In the genomic region with DNA sequence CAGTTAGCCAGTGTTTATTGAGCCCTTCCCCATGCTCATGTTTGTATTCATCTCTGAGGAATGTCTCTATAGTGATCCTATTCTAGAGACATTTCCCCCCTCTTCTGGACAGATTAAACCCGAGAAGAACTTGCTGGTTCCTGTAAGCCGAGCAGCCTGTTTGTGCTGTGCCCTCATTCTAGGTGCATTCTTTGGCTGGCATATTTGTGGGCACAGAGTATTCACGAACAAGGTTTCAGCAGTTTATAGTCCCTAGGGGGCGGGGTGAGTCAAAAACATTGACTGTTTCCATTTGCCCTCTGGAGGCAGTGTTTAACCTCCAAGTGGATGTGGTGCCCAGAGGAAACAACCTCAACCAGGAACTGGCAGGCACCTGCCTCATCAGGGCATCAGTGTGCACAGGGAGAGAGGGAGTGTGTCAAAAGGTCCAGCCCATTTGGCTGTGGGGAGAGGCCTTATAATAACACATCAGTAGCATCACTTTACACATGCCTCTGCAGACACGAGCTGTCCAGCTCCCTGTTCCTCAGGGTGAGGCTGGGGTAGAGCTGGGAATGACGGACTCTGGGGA, we compare ENCODE assay signal across 8 cellular contexts.
DNase-seq lines count a peak whose midpoint lies in the region; TF ChIP-seq lines count a peak whose summit lies in the region.

No MANE protein-coding gene starts in this region.

- H3K9me2 ChIP-seq in GM23248 (ENCODE audit: insufficient read depth), result no peaks in the 10 kb centered on the region

- CTCF ChIA-PET in activated CD4-positive, alpha-beta T cell treated with anti-CD3 and anti-CD28 coated beads, Interleukin-2, amount 10 ng/mL, durations not matched to agents 7 days and 5 days (lab: Charles Lee), result interaction anchor here (1.0 to 1.3 kb wide), 2 partner anchors 12 to 29 kb away, joined by 3 to 6 read pairs; no protein-coding TSS in a partner anchor

- 45% methylated on average over 6 of the region's 6 CpGs for WGBS in GM23248 (ENCODE audit: low coverage in 1 of 2, low lambda C conversion rate in 2 of 2, missing lambda C conversion rate in 2 of 2), 2 experiments

- H3K4me3 ChIP-seq in GM23248 (peak overlapping the region; percentile 24; the same call in 1 of the 2 replicates), fibroblast of villous mesenchyme (ENCODE audit: low read depth, low read length) (no peak overlapping the region)
- H3K4me3 ChIP-seq in effector memory CD4-positive, alpha-beta T cell (ENCODE audit: insufficient read depth, low read depth, low read length, poor library complexity, severe bottlenecking), result no peak overlapping the region

- H3K27me3 ChIP-seq in GM23248 (replicated peaks; ENCODE audit: insufficient read depth), result no peaks in the 10 kb centered on the region
- no peaks in the 10 kb centered on the region for H3K27me3 ChIP-seq in effector memory CD4-positive, alpha-beta T cell (replicated peaks; ENCODE audit: control insufficient read depth, insufficient read depth, low read length, poor library complexity, severe bottlenecking)

- peak; percentile 58 for TF ChIP-seq CTCF in fibroblast of villous mesenchyme (IDR thresholded peaks at IDR 0.05; ENCODE audit: insufficient read depth, low read depth, low read length)

- in situ Hi-C loops in GM23248 (cut with MboI), result no loop called here

- no peak overlapping the region for H3K4me3 Mint-ChIP-seq in activated CD4-positive, alpha-beta T cell treated with anti-CD3 and anti-CD28 coated beads, Interleukin-2, amount 10 ng/mL, durations not matched to agents 7 days and 5 days

- H4K20me1 ChIP-seq in GM23248 (ENCODE audit: insufficient read depth), result no peaks in the 10 kb centered on the region

- H3K79me2 ChIP-seq in GM23248 (ENCODE audit: insufficient read depth), result no peaks in the 10 kb centered on the region

- peak overlapping the region; percentile 23; the same call in 1 of the 2 replicates for H2AFZ ChIP-seq in GM23248

- POLR2A ChIA-PET in activated CD4-positive, alpha-beta T cell treated with anti-CD3 and anti-CD28 coated beads, Interleukin-2, amount 10 ng/mL, durations not matched to agents 7 days and 5 days (lab: Charles Lee), result no interaction called here

- no peaks in the 10 kb centered on the region for H3K9me3 Mint-ChIP-seq in activated CD4-positive, alpha-beta T cell treated with anti-CD3 and anti-CD28 coated beads, Interleukin-2, amount 10 ng/mL, durations not matched to agents 7 days and 5 days

- no peaks in the 10 kb centered on the region for H3K36me3 ChIP-seq in GM23248 (ENCODE audit: low read depth)
- no peaks in the 10 kb centered on the region for H3K36me3 ChIP-seq in effector memory CD4-positive, alpha-beta T cell (ENCODE audit: control insufficient read depth, insufficient read depth, low read length)

- H3K4me1 Mint-ChIP-seq in activated CD4-positive, alpha-beta T cell treated with anti-CD3 and anti-CD28 coated beads, Interleukin-2, amount 10 ng/mL, durations not matched to agents 7 days and 5 days, result no peaks in the 10 kb centered on the region

- H3K36me3 Mint-ChIP-seq in activated CD4-positive, alpha-beta T cell treated with anti-CD3 and anti-CD28 coated beads, Interleukin-2, amount 10 ng/mL, durations not matched to agents 7 days and 5 days (ENCODE audit: low read depth), result peaks cover 2% of the 10 kb centered on the region

- DNase-seq in activated CD4-positive, alpha-beta T cell treated with anti-CD3 and anti-CD28 coated beads, Interleukin-2, amount 10 ng/mL, durations not matched to agents 7 days and 5 days, result peak; percentile 12
- no peak for DNase-seq in activated CD4-positive, alpha-beta T cell treated with anti-CD3 and anti-CD28 coated beads, Interleukin-2, amount 50 U/mL, for 1 hour
- DNase-seq in GM23248 (peak; percentile 87), NAMALWA (ENCODE audit: low spot score) (peak; percentile 81), SW 1271 (lab: John Stamatoyannopoulos, UW) (peak; percentile 85), fibroblast of villous mesenchyme (ENCODE audit: low read depth) (peak; percentile 50)
- peak; percentile 25 for DNase-seq in stimulated activated CD8-positive, alpha-beta memory T cell treated with anti-CD3 and anti-CD28 coated beads, Interleukin-4, amount 100 ng/mL, for 48 hours
- no peak for DNase-seq in effector memory CD4-positive, alpha-beta T cell

- no peak overlapping the region for H3K9ac ChIP-seq in GM23248

- no peak overlapping the region for H3K27ac Mint-ChIP-seq in activated CD4-positive, alpha-beta T cell treated with anti-CD3 and anti-CD28 coated beads, Interleukin-2, amount 10 ng/mL, durations not matched to agents 7 days and 5 days

- H3K4me1 ChIP-seq in GM23248 (ENCODE audit: insufficient read depth), result peaks cover 32% of the 10 kb centered on the region
- H3K4me1 ChIP-seq in effector memory CD4-positive, alpha-beta T cell (ENCODE audit: control insufficient read depth, insufficient read depth, low read length, poor library complexity, severe bottlenecking), result no peaks in the 10 kb centered on the region

- peak overlapping the region; percentile 71 for H3K27ac ChIP-seq in GM23248
- no peak overlapping the region for H3K27ac ChIP-seq in effector memory CD4-positive, alpha-beta T cell (ENCODE audit: insufficient read depth, low read length, poor library complexity, severe bottlenecking)

- H3K4me2 ChIP-seq in GM23248 (ENCODE audit: unreplicated experiment), result peak overlapping the region; percentile 76

- H3K27me3 Mint-ChIP-seq in activated CD4-positive, alpha-beta T cell treated with anti-CD3 and anti-CD28 coated beads, Interleukin-2, amount 10 ng/mL, durations not matched to agents 7 days and 5 days, result no peaks in the 10 kb centered on the region

- peaks cover 22% of the 10 kb centered on the region for H3F3A ChIP-seq in GM23248 (ENCODE audit: insufficient read depth)

- no peaks in the 10 kb centered on the region for H3K9me3 ChIP-seq in GM23248 (ENCODE audit: low read depth)
- H3K9me3 ChIP-seq in effector memory CD4-positive, alpha-beta T cell (ENCODE audit: control insufficient read depth, low read length), result no peaks in the 10 kb centered on the region

Comparison
In these comparisons a context has a peak if more than half of its experiments do, and no peak if none do; other contexts are left out.
1. DNase-seq: peak in activated CD4-positive, alpha-beta T cell treated with anti-CD3 and anti-CD28 coated beads, Interleukin-2, amount 10 ng/mL, durations not matched to agents 7 days and 5 days (single experiment), GM23248 (single experiment), NAMALWA (single experiment), SW 1271 (2 of 2), fibroblast of villous mesenchyme (single experiment) and stimulated activated CD8-positive, alpha-beta memory T cell treated with anti-CD3 and anti-CD28 coated beads, Interleukin-4, amount 100 ng/mL, for 48 hours (single experiment); none in activated CD4-positive, alpha-beta T cell treated with anti-CD3 and anti-CD28 coated beads, Interleukin-2, amount 50 U/mL, for 1 hour (single experiment) and effector memory CD4-positive, alpha-beta T cell (0 of 3).